ENCODE assay signal across 22 cellular contexts in the genomic region with DNA sequence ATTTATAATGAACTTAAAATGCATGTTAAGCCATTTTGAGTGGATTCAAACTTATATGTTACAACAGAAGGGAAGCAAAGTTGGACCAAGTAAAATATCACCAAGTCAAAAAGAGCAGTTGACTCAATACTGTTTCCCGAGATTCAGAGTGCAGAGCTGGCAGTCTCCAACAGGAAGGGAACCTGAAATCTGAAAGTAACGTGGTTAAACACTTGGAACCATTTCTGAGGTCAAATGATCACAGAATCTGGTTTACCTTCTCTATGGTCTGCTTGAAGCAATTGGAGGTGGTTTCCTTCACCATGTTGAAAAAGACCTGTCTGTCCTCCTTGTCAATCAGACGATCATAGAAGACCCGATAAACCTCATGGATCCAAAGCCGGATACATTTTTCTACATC.
"Had no signal": no experiment of that assay in that cellular context is flagged by ENCODE, and none has a peak within 500 bp of the region (broad histone marks: within the 10 kb centered on the region; RNA-seq: fewer than 3 reads in every experiment).

No MANE protein-coding gene starts in this region.

- H3K4me1 ChIP-seq: esophagus muscularis mucosa, foreskin keratinocyte, gastrocnemius medialis, heart right ventricle, left lung, lower lobe of right lung had no signal

- H3K9me3 ChIP-seq: esophagus muscularis mucosa, gastrocnemius medialis, heart right ventricle, left lung, lower lobe of right lung, mucosa of descending colon had no signal

- ATAC-seq: foreskin keratinocyte, gastrocnemius medialis, heart right ventricle, left cardiac atrium, left lung, left ventricle myocardium superior, lower lobe of right lung, mucosa of descending colon had no signal

- H3K36me3 ChIP-seq: esophagus muscularis mucosa, gastrocnemius medialis, heart right ventricle, left lung, lower lobe of right lung had no signal

- H3K27me3 ChIP-seq: esophagus muscularis mucosa, foreskin keratinocyte, gastrocnemius medialis, heart right ventricle, left lung had no signal

- H3K27ac ChIP-seq: coronary artery, dorsolateral prefrontal cortex, esophagus muscularis mucosa, foreskin keratinocyte, gastrocnemius medialis, heart right ventricle, left lung, lower lobe of right lung had no signal

- FAIRE-seq: colon, endothelial cell of umbilical vein, islet of Langerhans, keratinocyte had no signal

- H3K4me3 ChIP-seq: coronary artery, dorsolateral prefrontal cortex, esophagus muscularis mucosa, gastrocnemius medialis, heart right ventricle, left lung, lower lobe of right lung, mucosa of descending colon had no signal

- DNase-seq: dermis blood vessel endothelial cell; dorsolateral prefrontal cortex; effector CD4-positive, alpha-beta T cell; effector memory CD4-positive, alpha-beta T cell; foreskin keratinocyte; gastrocnemius medialis; glutamatergic neuron; head of caudate nucleus; heart right ventricle; hippocampal formation; left cardiac atrium; left lung; left ventricle myocardium superior; lower lobe of right lung; mesenchymal stem cell; mucosa of descending colon had no signal
